8 cellular contexts compared by ENCODE assay signal in the genomic region with DNA sequence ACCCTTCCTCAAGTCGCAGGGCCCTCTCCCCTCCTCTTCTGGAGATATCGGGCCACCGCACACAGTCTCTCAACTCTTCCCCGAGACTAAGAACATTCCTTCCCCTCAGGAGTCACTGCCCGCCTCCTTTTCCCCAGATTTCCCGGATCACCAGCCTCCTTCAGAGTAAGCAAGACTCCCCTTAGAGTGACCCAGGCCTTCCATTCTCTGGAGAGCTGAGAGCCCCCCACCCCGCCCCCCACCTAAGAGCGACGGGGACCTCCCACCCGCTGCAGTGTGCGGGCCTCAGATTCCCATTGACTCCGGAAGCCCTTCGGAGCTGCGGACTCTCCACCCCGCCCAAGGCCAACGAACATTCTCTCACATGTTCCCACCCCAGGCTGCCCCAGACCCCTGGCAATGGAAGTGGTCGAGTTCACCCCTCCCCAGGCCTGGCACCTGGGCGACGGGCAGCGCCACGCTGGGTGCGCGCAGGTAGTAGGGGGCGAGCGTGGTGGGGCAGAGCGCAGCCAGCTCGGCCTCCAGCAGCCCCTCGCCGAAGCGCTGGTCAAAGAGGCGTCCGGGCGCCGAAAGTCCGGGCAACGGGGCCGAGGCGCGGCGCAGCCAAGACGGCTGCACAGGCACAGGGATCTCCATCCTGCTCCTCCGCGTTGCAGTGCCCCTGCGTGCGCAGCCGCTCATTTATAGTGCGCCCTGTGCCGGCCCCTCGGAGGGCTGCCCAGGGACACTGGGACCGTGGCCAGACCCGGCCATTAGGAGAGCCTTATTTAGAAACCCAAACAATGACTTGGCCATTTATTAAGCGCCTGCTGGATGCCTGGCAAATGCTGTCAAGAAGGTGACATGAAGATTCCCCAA. TPM values are rescaled to one million over a fixed set of nuclear protein-coding genes. Genes with fewer than 3 reads are reported as not detected.
DNase-seq lines count a peak whose midpoint lies in the region; ATAC-seq, FAIRE-seq and TF ChIP-seq lines count a peak whose summit lies in the region.

A gene with protein sequence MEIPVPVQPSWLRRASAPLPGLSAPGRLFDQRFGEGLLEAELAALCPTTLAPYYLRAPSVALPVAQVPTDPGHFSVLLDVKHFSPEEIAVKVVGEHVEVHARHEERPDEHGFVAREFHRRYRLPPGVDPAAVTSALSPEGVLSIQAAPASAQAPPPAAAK (minus strand): TSS at position 657 of the 858 bp plus-strand sequence. CDS start 21 bp downstream, at position 636.

- H3K79me2 ChIP-seq in PC-9 (ENCODE audit: low read depth) = peaks cover 19% of the 10 kb centered on the region

- FAIRE-seq in GM12892 (lab: Jason Lieb, UNC) = no peak

- peak within 1 kb of the TSS; percentile 92 for H3K27ac Mint-ChIP-seq in Caco-2 (ENCODE audit: unreplicated experiment)
- peak within 1 kb of the TSS; percentile 93 to 98 (median 96) for H3K27ac Mint-ChIP-seq in naive thymus-derived CD8-positive, alpha-beta T cell

- peak within 1 kb of the TSS; percentile 88 for H3K4me3 Mint-ChIP-seq in Caco-2 (ENCODE audit: unreplicated experiment)
- H3K4me3 Mint-ChIP-seq in naive thymus-derived CD8-positive, alpha-beta T cell = peak within 1 kb of the TSS; percentile 90 to 99 (median 98)

- POLR2A ChIA-PET in Caco-2 (lab: Charles Lee) = interaction anchor here (0.7 to 1.0 kb wide), 3 partner anchors 8 to 48 kb away, joined by 3 to 14 read pairs (median 12); a partner anchor contains a TSS
- POLR2A ChIA-PET in PC-9 (lab: Charles Lee; ENCODE audit: unreplicated experiment) = interaction anchor here (0.6 kb wide), 1 partner anchor 8 kb away, joined by 6 read pairs; a partner anchor contains a TSS
- POLR2A ChIA-PET in naive thymus-derived CD8-positive, alpha-beta T cell (lab: Charles Lee) = interaction anchor here (0.6 to 4.1 kb wide), 8 partner anchors 7 to 109 kb away, joined by 3 to 36 read pairs (median 5); a partner anchor contains a TSS

- peaks cover 19% of the 10 kb centered on the region for H3F3A ChIP-seq in PC-9 (ENCODE audit: insufficient read depth, low read depth)

- H3K9me3 Mint-ChIP-seq in Caco-2 (ENCODE audit: unreplicated experiment) = no peaks in the 10 kb centered on the region
- H3K9me3 Mint-ChIP-seq in naive thymus-derived CD8-positive, alpha-beta T cell = no peaks in the 10 kb centered on the region

- no peaks in the 10 kb centered on the region for H3K9me2 ChIP-seq in PC-9 (ENCODE audit: insufficient read depth)

- H3K4me3 ChIP-seq in Caco-2 (ENCODE audit: low read depth, low read length) (peak within 1 kb of the TSS; percentile 68), PC-9 (peak within 1 kb of the TSS; percentile 67), epithelial cell of proximal tubule (ENCODE audit: low read depth, low read length) (peak within 1 kb of the TSS; percentile 81)

- TF ChIP-seq CTCF in Caco-2 (IDR thresholded peaks at IDR 0.05; ENCODE audit: insufficient read depth in 1 of 2, low read depth in 1 of 2, low read length in 1 of 2, severe bottlenecking in 1 of 2, unreplicated experiment in 1 of 2) (no peak), PC-9 (conservative IDR thresholded peaks at IDR 0.05) (no peak), epithelial cell of proximal tubule (conservative IDR thresholded peaks at IDR 0.05; ENCODE audit: low read depth, low read length) (no peak)

- H2AFZ ChIP-seq in PC-9 = peak within 1 kb of the TSS; percentile 75

- H3K4me1 ChIP-seq in Caco-2 (peaks cover 6% of the 10 kb centered on the region), PC-9 (replicated peaks; ENCODE audit: insufficient read depth) (peaks cover 13% of the 10 kb centered on the region)

- no peak for DNase-seq in Caco-2
- DNase-seq in PC-9 = no peak
- DNase-seq in epithelial cell of proximal tubule (ENCODE audit: low read depth) = no peak
- no peak for DNase-seq in naive thymus-derived CD8-positive, alpha-beta T cell
- no peak for DNase-seq in KG1 (lab: John Stamatoyannopoulos, UW)
- no peak for DNase-seq in GM12892 (ENCODE audit: insufficient read length)

- no peaks in the 10 kb centered on the region for H3K27me3 Mint-ChIP-seq in Caco-2 (ENCODE audit: insufficient read depth, unreplicated experiment)
- H3K27me3 Mint-ChIP-seq in naive thymus-derived CD8-positive, alpha-beta T cell = peaks cover 2 to 12% (median 9%) of the 10 kb centered on the region in 5 donors

- CTCF ChIA-PET in Caco-2 (lab: Charles Lee) (no interaction called here), PC-9 (lab: Charles Lee) (no interaction called here)

- ATAC-seq in naive thymus-derived CD8-positive, alpha-beta T cell = no peak
- ATAC-seq in HG03139 (IDR thresholded peaks at IDR 0.05; ENCODE audit: unreplicated experiment) = no peak
- no peak for ATAC-seq in HG02870 (IDR thresholded peaks at IDR 0.05; ENCODE audit: unreplicated experiment)

- intact Hi-C loops in Caco-2 (cut with micrococcal nuclease; ENCODE audit: unreplicated experiment) (loop anchor here (2.0 to 5.0 kb wide), 2 partner anchors 109 to 298 kb away; a partner anchor contains a TSS), PC-9 (cut with micrococcal nuclease; ENCODE audit: unreplicated experiment) (no loop called here)

- H3K36me3 Mint-ChIP-seq in Caco-2 (ENCODE audit: insufficient read depth, unreplicated experiment) = peaks cover 28% of the 10 kb centered on the region
- H3K36me3 Mint-ChIP-seq in naive thymus-derived CD8-positive, alpha-beta T cell = peaks cover 0 to 24% (median 5%) of the 10 kb centered on the region in 3 donors

- peaks cover 6% of the 10 kb centered on the region for H3K4me1 Mint-ChIP-seq in Caco-2 (ENCODE audit: low read depth, unreplicated experiment)
- H3K4me1 Mint-ChIP-seq in naive thymus-derived CD8-positive, alpha-beta T cell = peaks cover 16 to 41% (median 38%) of the 10 kb centered on the region in 4 donors

- no peak for TF ChIP-seq POLR2A in GM12892 (IDR thresholded peaks at IDR 0.05; ENCODE audit: low read depth, low read length)

- BruUV-seq in Caco-2 (replicated peaks; lab: Mats Ljungman, UMichigan) = no TSS peak
- BruUV-seq in PC-9 (replicated peaks; lab: Mats Ljungman, UMichigan) = no TSS peak

- H3K27ac ChIP-seq in PC-9 = peak within 1 kb of the TSS; percentile 67

- H4K20me1 ChIP-seq in PC-9 (ENCODE audit: insufficient read depth) = peaks cover 4% of the 10 kb centered on the region; the same call in 1 of the 2 replicates

- H3K4me2 ChIP-seq in PC-9 = peak within 1 kb of the TSS; percentile 95

- H3K9me3 ChIP-seq in Caco-2 = no peaks in the 10 kb centered on the region
- H3K9me3 ChIP-seq in PC-9 (ENCODE audit: insufficient read depth, low read depth) = no peaks in the 10 kb centered on the region

- no peaks in the 10 kb centered on the region for H3K36me3 ChIP-seq in Caco-2 (ENCODE audit: control insufficient read depth, insufficient read depth, low read length)
- H3K36me3 ChIP-seq in PC-9 (ENCODE audit: low read depth) = no peaks in the 10 kb centered on the region; the same call in 1 of the 2 replicates

- H3K27me3 ChIP-seq in Caco-2 (replicated peaks; ENCODE audit: control insufficient read depth, insufficient read depth, low read length) (no peaks in the 10 kb centered on the region), PC-9 (ENCODE audit: insufficient read depth, low read depth) (no peaks in the 10 kb centered on the region)

RNA-seq across cellular contexts. Expression of the gene that starts here (rescaled TPM):
- total RNA-seq in Caco-2 (2022) (0.48 and 0.81 TPM in 2 replicates), PC-9 (2021) (2.5 and 2.7 TPM in 2 replicates), epithelial cell of proximal tubule (0.14 and 2.0 TPM in 2 replicates)
- total RNA-seq in naive thymus-derived CD8-positive, alpha-beta T cell = not detected
- polyA plus RNA-seq in naive thymus-derived CD8-positive, alpha-beta T cell = not detected
- polyA plus RNA-seq in GM12892 (2012; ENCODE audit: missing spikeins) = not detected
